25 cellular contexts compared by ENCODE assay signal in genomic region chr1:226491093-226491850, GRCh38. TPM values are rescaled to one million over a fixed set of nuclear protein-coding genes. Genes with fewer than 3 reads are reported as not detected.
"Had no signal": no experiment of that assay in that cellular context is flagged by ENCODE, and none has a peak within 500 bp of the region (broad histone marks: within the 10 kb centered on the region; RNA-seq: fewer than 3 reads in every experiment).

No MANE protein-coding gene starts in this region.

- H3K4me3 Mint-ChIP-seq: activated CD4-positive, alpha-beta T cell treated with anti-CD3 and anti-CD28 coated beads, Interleukin-2, amount 10 ng/mL, durations not matched to agents 7 days and 5 days; activated naive CD8-positive, alpha-beta T cell; activated T-cell treated with anti-CD3 and anti-CD28 coated beads, Interleukin-2, amount 50 U/mL, for 24 hours; naive thymus-derived CD4-positive, alpha-beta T cell; neural progenitor cell; stimulated activated memory B cell treated with anti-CD40 and anti-IgM and Interleukin-4, amounts not matched to agents 10 μg/mL and 1 μg/mL and 100 μg/mL, for 72 hours had no signal

- H3K4me3 ChIP-seq: adrenal gland, colonic mucosa, gastroesophageal sphincter, heart left ventricle, lower lobe of right lung, neural progenitor cell, testis had no signal

- H3K36me3 ChIP-seq: adrenal gland, colonic mucosa, gastroesophageal sphincter, heart left ventricle, lower lobe of right lung, neural progenitor cell had no signal

- H3K36me3 Mint-ChIP-seq: activated naive CD8-positive, alpha-beta T cell; naive thymus-derived CD4-positive, alpha-beta T cell; neural progenitor cell; stimulated activated memory B cell treated with anti-CD40 and anti-IgM and Interleukin-4, amounts not matched to agents 10 μg/mL and 1 μg/mL and 100 μg/mL, for 72 hours had no signal

- H3K9ac ChIP-seq: neural progenitor cell had no signal

- H3K27ac Mint-ChIP-seq: activated CD4-positive, alpha-beta T cell treated with anti-CD3 and anti-CD28 coated beads, Interleukin-2, amount 10 ng/mL, durations not matched to agents 7 days and 5 days; activated naive CD8-positive, alpha-beta T cell; activated T-cell treated with anti-CD3 and anti-CD28 coated beads, Interleukin-2, amount 50 U/mL, for 24 hours; activated T-helper 2 cell treated with anti-CD3 and anti-CD28 coated beads, Interferon-gamma antibody, Interleukin-2, Interleukin-4, amounts not matched to agents 10 μg/mL and 5 μg/mL and 100 μg/mL, durations not matched to agents 14 hours and 24 hours and 36 hours; neural progenitor cell; stimulated activated memory B cell treated with anti-CD40 and anti-IgM and Interleukin-4, amounts not matched to agents 10 μg/mL and 1 μg/mL and 100 μg/mL, for 72 hours had no signal

- H3K27me3 ChIP-seq: colonic mucosa, heart left ventricle, neural progenitor cell, testis had no signal

- H3K4me2 ChIP-seq: neural progenitor cell had no signal

- H3K9me3 Mint-ChIP-seq: activated CD4-positive, alpha-beta T cell treated with anti-CD3 and anti-CD28 coated beads, Interleukin-2, amount 10 ng/mL, durations not matched to agents 7 days and 5 days; activated T-cell treated with anti-CD3 and anti-CD28 coated beads, Interleukin-2, amount 50 U/mL, for 24 hours; activated T-helper 2 cell treated with anti-CD3 and anti-CD28 coated beads, Interferon-gamma antibody, Interleukin-2, Interleukin-4, amounts not matched to agents 10 μg/mL and 5 μg/mL and 100 μg/mL, durations not matched to agents 14 hours and 24 hours and 36 hours; neural progenitor cell; stimulated activated memory B cell treated with anti-CD40 and anti-IgM and Interleukin-4, amounts not matched to agents 10 μg/mL and 1 μg/mL and 100 μg/mL, for 72 hours had no signal

- H3K9me3 ChIP-seq: adrenal gland, colonic mucosa, gastroesophageal sphincter, lower lobe of right lung, testis had no signal

- H3K4me1 ChIP-seq: adrenal gland, colonic mucosa, gastroesophageal sphincter, heart left ventricle, lower lobe of right lung, neural progenitor cell had no signal

- H3K27ac ChIP-seq: adrenal gland, colonic mucosa, epithelial cell of prostate, gastroesophageal sphincter, heart left ventricle, lower lobe of right lung, neural progenitor cell, testis, VCaP had no signal

- ATAC-seq: gastroesophageal sphincter; left lobe of liver; lower lobe of right lung; naive thymus-derived CD4-positive, alpha-beta T cell; sciatic nerve had no signal

- DNase-seq: activated CD4-positive, alpha-beta T cell treated with anti-CD3 and anti-CD28 coated beads, Interleukin-2, amount 10 ng/mL, durations not matched to agents 7 days and 5 days; activated CD4-positive, CD25-positive, alpha-beta regulatory T cell treated with anti-CD3 and anti-CD28 coated beads, Interleukin-2, amount 50 U/mL, for 72 hours; activated naive CD4-positive, alpha-beta T cell; activated T-cell treated with anti-CD3 and anti-CD28 coated beads, Interleukin-2, amount 50 U/mL, for 24 hours; adrenal gland; colonic mucosa; heart left ventricle; lower lobe of right lung; naive thymus-derived CD4-positive, alpha-beta T cell; small intestine; stimulated activated CD4-positive, alpha-beta T cell treated with anti-CD3 and anti-CD28 coated beads, Interleukin-2, amount 100 ng/mL, for 24 hours; testis; trophoblast cell had no signal

RNA-seq across cellular contexts. Expression of gene STUM, which starts 57.3 kb away (rescaled TPM):
- total RNA-seq: activated CD4-positive, alpha-beta T cell treated with anti-CD3 and anti-CD28 coated beads, Interleukin-2, amount 10 ng/mL, durations not matched to agents 7 days and 5 days; activated T-helper 2 cell treated with anti-CD3 and anti-CD28 coated beads, Interferon-gamma antibody, Interleukin-2, Interleukin-4, amounts not matched to agents 10 μg/mL and 5 μg/mL and 100 μg/mL, durations not matched to agents 14 hours and 24 hours and 36 hours; astrocyte; bronchial epithelial cell; naive thymus-derived CD4-positive, alpha-beta T cell; T-helper 2 cell treated with Interferon-gamma antibody and Interleukin-4, amounts not matched to agents 100 ng/mL and 5 ng/mL, for 36 hours had no signal
- polyA plus RNA-seq: naive thymus-derived CD4-positive, alpha-beta T cell had no signal
